ENCODE assay signal across 8 cellular contexts in genomic region chr22:46072030-46072881, GRCh38.
A peak's percentile ranks its signal among the peaks of the same experiment; 100 is the strongest.
DNase-seq lines count a peak whose midpoint lies in the region; ATAC-seq, FAIRE-seq and TF ChIP-seq lines count a peak whose summit lies in the region.

No MANE protein-coding gene starts in this region.

- no peaks in the 10 kb centered on the region for H3K9me3 Mint-ChIP-seq in activated T-helper 1 cell treated with anti-CD3 and anti-CD28 coated beads, Interleukin-12 subunit alpha, Interleukin-12 subunit beta, Interleukin-2, Interleukin-4 antibody, amounts not matched to agents 30 ng/mL and 10 ng/mL and 1 ng/mL, durations not matched to agents 14 hours and 24 hours and 36 hours

- intact Hi-C loops in activated T-helper 1 cell treated with anti-CD3 and anti-CD28 coated beads, Interleukin-12 subunit alpha, Interleukin-12 subunit beta, Interleukin-2, Interleukin-4 antibody, amounts not matched to agents 30 ng/mL and 10 ng/mL and 1 ng/mL, durations not matched to agents 14 hours and 24 hours and 36 hours (cut with micrococcal nuclease) = loop anchor here (1.0 to 5.0 kb wide), 2 partner anchors 45 to 59 kb away; no protein-coding TSS in a partner anchor
- intact Hi-C loops in pancreas (cut with DNase I) = no loop called here

- H3K36me3 Mint-ChIP-seq in activated T-helper 1 cell treated with anti-CD3 and anti-CD28 coated beads, Interleukin-12 subunit alpha, Interleukin-12 subunit beta, Interleukin-2, Interleukin-4 antibody, amounts not matched to agents 30 ng/mL and 10 ng/mL and 1 ng/mL, durations not matched to agents 14 hours and 24 hours and 36 hours (ENCODE audit: low read depth) = peaks cover 5% of the 10 kb centered on the region

- no peak for FAIRE-seq in pancreas (lab: Jason Lieb, UNC)

- H3K27me3 ChIP-seq in pancreas = no peaks in the 10 kb centered on the region

- 0 to 1% methylated on average over 81 to 91 of the region's 91 CpGs for WGBS in pancreas, 2 donors

- peak overlapping the region; percentile 82 for H3K4me3 Mint-ChIP-seq in activated T-helper 1 cell treated with anti-CD3 and anti-CD28 coated beads, Interleukin-12 subunit alpha, Interleukin-12 subunit beta, Interleukin-2, Interleukin-4 antibody, amounts not matched to agents 30 ng/mL and 10 ng/mL and 1 ng/mL, durations not matched to agents 14 hours and 24 hours and 36 hours

- peak overlapping the region; percentile 93 to 98 (median 97) for H3K27ac ChIP-seq in pancreas

- no peaks in the 10 kb centered on the region for H3K9me3 ChIP-seq in pancreas

- DNase-seq in LNCaP clone FGC (ENCODE audit: low read depth) = no peak
- DNase-seq in activated T-helper 1 cell treated with anti-CD3 and anti-CD28 coated beads, Interleukin-12 subunit alpha, Interleukin-12 subunit beta, Interleukin-2, Interleukin-4 antibody, amounts not matched to agents 30 ng/mL and 10 ng/mL and 1 ng/mL, durations not matched to agents 14 hours and 24 hours and 36 hours (ENCODE audit: low spot score) = peak; percentile 45
- DNase-seq in glomerular visceral epithelial cell (ENCODE audit: extremely low spot score) = peak; percentile 40
- peak; percentile 63 to 90 (median 74) for DNase-seq in pancreas

- H3K4me3 ChIP-seq in LNCaP clone FGC (ENCODE audit: low read depth, low read length) (peak overlapping the region; percentile 95), pancreas (peak overlapping the region; percentile 75 to 98 (median 88))

- peak; percentile 27 for ATAC-seq in GM18502 (IDR thresholded peaks at IDR 0.05; ENCODE audit: poor library complexity, unreplicated experiment)
- ATAC-seq in pancreas = peak in 1 of 4 donors; percentile 1
- ATAC-seq in HG03571 (IDR thresholded peaks at IDR 0.05; ENCODE audit: unreplicated experiment) = no peak
- no peak for ATAC-seq in GM18517 (IDR thresholded peaks at IDR 0.05; ENCODE audit: unreplicated experiment)
- ATAC-seq in HG03039 (IDR thresholded peaks at IDR 0.05; ENCODE audit: unreplicated experiment) = no peak

- no peak for TF ChIP-seq CTCF in LNCaP clone FGC (IDR thresholded peaks at IDR 0.05; ENCODE audit: control insufficient read depth, extremely low read depth, insufficient read depth)
- no peak for TF ChIP-seq CTCF in pancreas (IDR thresholded peaks at IDR 0.05)

- no peaks in the 10 kb centered on the region for H3K36me3 ChIP-seq in pancreas

- H3K4me1 ChIP-seq in pancreas = peaks cover 13 to 25% (median 20%) of the 10 kb centered on the region in 3 donors

- H3K27ac Mint-ChIP-seq in activated T-helper 1 cell treated with anti-CD3 and anti-CD28 coated beads, Interleukin-12 subunit alpha, Interleukin-12 subunit beta, Interleukin-2, Interleukin-4 antibody, amounts not matched to agents 30 ng/mL and 10 ng/mL and 1 ng/mL, durations not matched to agents 14 hours and 24 hours and 36 hours = no peak overlapping the region

- peaks cover 30% of the 10 kb centered on the region for H3K4me1 Mint-ChIP-seq in activated T-helper 1 cell treated with anti-CD3 and anti-CD28 coated beads, Interleukin-12 subunit alpha, Interleukin-12 subunit beta, Interleukin-2, Interleukin-4 antibody, amounts not matched to agents 30 ng/mL and 10 ng/mL and 1 ng/mL, durations not matched to agents 14 hours and 24 hours and 36 hours (ENCODE audit: low read depth)

- peaks cover 5% of the 10 kb centered on the region for H3K27me3 Mint-ChIP-seq in activated T-helper 1 cell treated with anti-CD3 and anti-CD28 coated beads, Interleukin-12 subunit alpha, Interleukin-12 subunit beta, Interleukin-2, Interleukin-4 antibody, amounts not matched to agents 30 ng/mL and 10 ng/mL and 1 ng/mL, durations not matched to agents 14 hours and 24 hours and 36 hours (ENCODE audit: insufficient read depth)
